ENCODE assay signal across 12 cellular contexts in genomic region chr22:33811686-33812085, GRCh38.
DNase-seq lines count a peak whose midpoint lies in the region; ATAC-seq and TF ChIP-seq lines count a peak whose summit lies in the region.
"Had no signal": no experiment of that assay in that cellular context is flagged by ENCODE, and none has a peak within 500 bp of the region (broad histone marks: within the 10 kb centered on the region; RNA-seq: fewer than 3 reads in every experiment).

No MANE protein-coding gene starts in this region.

- TF ChIP-seq CTCF in right lobe of liver (IDR thresholded peaks at IDR 0.05) = no peak
- TF ChIP-seq CTCF in stomach (IDR thresholded peaks at IDR 0.05) = no peak
- TF ChIP-seq CTCF in progenitor cell of endocrine pancreas (IDR thresholded peaks at IDR 0.05; ENCODE audit: unreplicated experiment) = no peak

- H3K36me3 Mint-ChIP-seq in progenitor cell of endocrine pancreas (ENCODE audit: insufficient read depth) = peaks cover 20% of the 10 kb centered on the region
- no peaks in the 10 kb centered on the region for H3K36me3 Mint-ChIP-seq in natural killer cell treated with Interleukin-12 subunit alpha and Interleukin-12 subunit beta and Interleukin-15 and Interleukin-18, amount 100 ng/mL, for 72 hours
- H3K36me3 Mint-ChIP-seq: CD4-positive, CD25-positive, alpha-beta regulatory T cell had no signal

- TF ChIP-seq POLR2A in right lobe of liver (IDR thresholded peaks at IDR 0.05) (no peak), stomach (IDR thresholded peaks at IDR 0.05) (no peak)

- no peak for TF ChIP-seq EP300 in stomach (IDR thresholded peaks at IDR 0.05)

- H3K27me3 Mint-ChIP-seq in progenitor cell of endocrine pancreas = no peaks in the 10 kb centered on the region
- no peaks in the 10 kb centered on the region for H3K27me3 Mint-ChIP-seq in natural killer cell treated with Interleukin-12 subunit alpha and Interleukin-12 subunit beta and Interleukin-15 and Interleukin-18, amount 100 ng/mL, for 72 hours
- H3K27me3 Mint-ChIP-seq: CD4-positive, CD25-positive, alpha-beta regulatory T cell had no signal

- DNase-seq in GM04504 (ENCODE audit: low read depth) (peak; percentile 72), right lobe of liver (peak in 1 of 3 donors; percentile 46), stomach (no peak), progenitor cell of endocrine pancreas (ENCODE audit: low spot score, unreplicated experiment) (no peak)
- DNase-seq in natural killer cell treated with Interleukin-12 subunit alpha and Interleukin-12 subunit beta and Interleukin-15 and Interleukin-18, amount 100 ng/mL, for 72 hours (ENCODE audit: low spot score) = no peak
- DNase-seq: activated CD8-positive, alpha-beta memory T cell treated with anti-CD3 and anti-CD28 coated beads, Interleukin-2, amount 50 U/mL, for 48 hours; CD4-positive, CD25-positive, alpha-beta regulatory T cell; NCI-H1092 treated with DMSO at 0.1 percent for 48 hours had no signal

- H3K9me3 ChIP-seq in ectodermal cell (ENCODE audit: control insufficient read depth, low read length) (no peaks in the 10 kb centered on the region), right lobe of liver (no peaks in the 10 kb centered on the region), stomach (no peaks in the 10 kb centered on the region)

- H3K4me3 Mint-ChIP-seq in progenitor cell of endocrine pancreas (ENCODE audit: low read depth) = no peak overlapping the region
- no peak overlapping the region for H3K4me3 Mint-ChIP-seq in natural killer cell treated with Interleukin-12 subunit alpha and Interleukin-12 subunit beta and Interleukin-15 and Interleukin-18, amount 100 ng/mL, for 72 hours
- H3K4me3 Mint-ChIP-seq: CD4-positive, CD25-positive, alpha-beta regulatory T cell; neural crest cell had no signal

- peaks cover 24% of the 10 kb centered on the region for H3K4me1 Mint-ChIP-seq in progenitor cell of endocrine pancreas (ENCODE audit: low read depth)
- no peaks in the 10 kb centered on the region for H3K4me1 Mint-ChIP-seq in natural killer cell treated with Interleukin-12 subunit alpha and Interleukin-12 subunit beta and Interleukin-15 and Interleukin-18, amount 100 ng/mL, for 72 hours (ENCODE audit: low read depth in 2 of 2)
- H3K4me1 Mint-ChIP-seq: CD4-positive, CD25-positive, alpha-beta regulatory T cell had no signal

- H3K4me1 ChIP-seq in ectodermal cell (ENCODE audit: control insufficient read depth, insufficient read depth, low read length) = peaks cover 18% of the 10 kb centered on the region
- peaks cover 0 to 7% (median 0%) of the 10 kb centered on the region in 4 donors for H3K4me1 ChIP-seq in right lobe of liver
- peaks cover 3 to 37% (median 21%) of the 10 kb centered on the region in 4 donors for H3K4me1 ChIP-seq in stomach

- no peak overlapping the region for H3K4me3 ChIP-seq in ectodermal cell (ENCODE audit: insufficient read depth, low read depth, low read length)
- no peak overlapping the region for H3K4me3 ChIP-seq in right lobe of liver
- no peak overlapping the region for H3K4me3 ChIP-seq in stomach

- ATAC-seq in right lobe of liver (peak; percentile 48 to 57 (median 54)), GM21529 (IDR thresholded peaks at IDR 0.05; ENCODE audit: unreplicated experiment) (no peak), HG03175 (IDR thresholded peaks at IDR 0.05; ENCODE audit: unreplicated experiment) (no peak)
- no peak for ATAC-seq in natural killer cell treated with Interleukin-12 subunit alpha and Interleukin-12 subunit beta and Interleukin-15 and Interleukin-18, amount 100 ng/mL, for 72 hours

- H3K27ac ChIP-seq in ectodermal cell (ENCODE audit: insufficient read depth, low read depth, low read length, poor library complexity, severe bottlenecking) = peak overlapping the region; percentile 67
- H3K27ac ChIP-seq in right lobe of liver = peak overlapping the region in 2 of 3 donors; percentile 7 to 16
- peak overlapping the region in 4 of 5 donors; percentile 56 to 71 (median 67) for H3K27ac ChIP-seq in stomach

- no peak overlapping the region for H3K27ac Mint-ChIP-seq in progenitor cell of endocrine pancreas
- no peak overlapping the region for H3K27ac Mint-ChIP-seq in natural killer cell treated with Interleukin-12 subunit alpha and Interleukin-12 subunit beta and Interleukin-15 and Interleukin-18, amount 100 ng/mL, for 72 hours
- H3K27ac Mint-ChIP-seq: CD4-positive, CD25-positive, alpha-beta regulatory T cell had no signal

- H3K36me3 ChIP-seq in ectodermal cell (ENCODE audit: control insufficient read depth, insufficient read depth, low read length) (no peaks in the 10 kb centered on the region), right lobe of liver (no peaks in the 10 kb centered on the region), stomach (no peaks in the 10 kb centered on the region)

- intact Hi-C loops in right lobe of liver (cut with DNase I) = no loop called here
- intact Hi-C loops in stomach (cut with DNase I; ENCODE audit: low total_unique reads) = no loop called here

- 67 to 68% methylated on average over 5 of the region's 5 CpGs for WGBS in ectodermal cell, 2 experiments
- 56% methylated on average over 5 of the region's 5 CpGs for WGBS in right lobe of liver (ENCODE audit: insufficient coverage, low coverage, low lambda C conversion rate, missing lambda C conversion rate)
- WGBS in stomach, 5 donors = 34 to 69% (median 57%) methylated on average over 5 of the region's 5 CpGs

- H3K27me3 ChIP-seq in ectodermal cell (ENCODE audit: control insufficient read depth, insufficient read depth, low read length, poor library complexity, severe bottlenecking) = no peaks in the 10 kb centered on the region
- no peaks in the 10 kb centered on the region for H3K27me3 ChIP-seq in right lobe of liver
- H3K27me3 ChIP-seq in stomach = no peaks in the 10 kb centered on the region

- peaks cover 3% of the 10 kb centered on the region for H3K9me3 Mint-ChIP-seq in progenitor cell of endocrine pancreas (ENCODE audit: low read depth)
- H3K9me3 Mint-ChIP-seq in natural killer cell treated with Interleukin-12 subunit alpha and Interleukin-12 subunit beta and Interleukin-15 and Interleukin-18, amount 100 ng/mL, for 72 hours = no peaks in the 10 kb centered on the region

Comparison
In these comparisons a context has a peak if more than half of its experiments do, and no peak if none do; other contexts are left out.
1. H3K27ac ChIP-seq: peak in every context shown above with its lines; median percentile 67 in ectodermal cell; 67 in stomach; 12 in right lobe of liver.
2. ATAC-seq: peak in right lobe of liver (4 of 4); none in GM21529 (single experiment), HG03175 (single experiment) and natural killer cell treated with Interleukin-12 subunit alpha and Interleukin-12 subunit beta and Interleukin-15 and Interleukin-18, amount 100 ng/mL, for 72 hours (0 of 2).